Comparison of ENCODE assay signal across 32 cellular contexts in genomic region chrY:8808611-8809010, GRCh38.
DNase-seq lines count a peak whose midpoint lies in the region; ATAC-seq, FAIRE-seq and TF ChIP-seq lines count a peak whose summit lies in the region.
"Had no signal": no experiment of that assay in that cellular context is flagged by ENCODE, and none has a peak within 500 bp of the region (broad histone marks: within the 10 kb centered on the region; RNA-seq: fewer than 3 reads in every experiment).

No MANE protein-coding gene starts in this region.

- in situ Hi-C loops in GM23248 (cut with MboI), result no loop called here

- no peak overlapping the region for H2AFZ ChIP-seq in GM23248
- H2AFZ ChIP-seq: hepatocyte had no signal

- WGBS in GM23248 (ENCODE audit: low coverage in 1 of 2, low lambda C conversion rate in 2 of 2, missing lambda C conversion rate in 2 of 2), 2 experiments, result 5% methylated on average over 3 of the region's 3 CpGs; no CpG with 5 or more reads in 1 of the 2 experiments

- H3F3A ChIP-seq in GM23248 (ENCODE audit: insufficient read depth), result no peaks in the 10 kb centered on the region

- H3K4me1 ChIP-seq in GM23248 (ENCODE audit: insufficient read depth), result no peaks in the 10 kb centered on the region
- H3K4me1 ChIP-seq: BLaER1, gastroesophageal sphincter, uterus had no signal

- H3K4me2 ChIP-seq in GM23248 (ENCODE audit: unreplicated experiment), result no peak overlapping the region
- H3K4me2 ChIP-seq: BLaER1, hepatocyte, smooth muscle cell had no signal

- H3K9ac ChIP-seq in GM23248, result no peak overlapping the region
- H3K9ac ChIP-seq: BLaER1 had no signal

- H3K36me3 ChIP-seq in GM23248 (ENCODE audit: low read depth), result no peaks in the 10 kb centered on the region
- H3K36me3 ChIP-seq: BLaER1, gastroesophageal sphincter, thoracic aorta, uterus had no signal

- TF ChIP-seq CTCF in AG10803 (conservative IDR thresholded peaks at IDR 0.05; ENCODE audit: low read length), result peak; percentile 18

- H3K4me3 Mint-ChIP-seq in natural killer cell treated with Interleukin-12 subunit alpha and Interleukin-12 subunit beta and Interleukin-15 and Interleukin-18, amount 100 ng/mL, for 72 hours, result no peak overlapping the region
- H3K4me3 Mint-ChIP-seq: activated CD8-positive, alpha-beta T cell treated with anti-CD3 and anti-CD28 coated beads, Interleukin-2, amount 10 ng/mL, durations not matched to agents 7 days and 5 days; activated T-helper 17 cell treated with anti-CD3 and anti-CD28 coated beads, Interleukin-2, amount 50 U/mL, for 72 hours; nephron; T-helper 17 cell had no signal

- no peaks in the 10 kb centered on the region for H3K79me2 ChIP-seq in GM23248 (ENCODE audit: insufficient read depth)
- H3K79me2 ChIP-seq: hepatocyte had no signal

- peak; percentile 10 for FAIRE-seq in RCC 7860 (lab: Jason Lieb, UNC)
- FAIRE-seq: endometrium had no signal

- H3K27ac Mint-ChIP-seq in natural killer cell treated with Interleukin-12 subunit alpha and Interleukin-12 subunit beta and Interleukin-15 and Interleukin-18, amount 100 ng/mL, for 72 hours, result no peak overlapping the region
- H3K27ac Mint-ChIP-seq: activated CD8-positive, alpha-beta T cell treated with anti-CD3 and anti-CD28 coated beads, Interleukin-2, amount 10 ng/mL, durations not matched to agents 7 days and 5 days; activated T-helper 17 cell treated with anti-CD3 and anti-CD28 coated beads, Interleukin-2, amount 50 U/mL, for 72 hours; nephron; T-helper 17 cell had no signal

- H3K27me3 Mint-ChIP-seq in natural killer cell treated with Interleukin-12 subunit alpha and Interleukin-12 subunit beta and Interleukin-15 and Interleukin-18, amount 100 ng/mL, for 72 hours, result no peaks in the 10 kb centered on the region
- H3K27me3 Mint-ChIP-seq: activated T-helper 17 cell treated with anti-CD3 and anti-CD28 coated beads, Interleukin-2, amount 50 U/mL, for 72 hours; T-helper 17 cell had no signal

- no peaks in the 10 kb centered on the region for H3K27me3 ChIP-seq in GM23248 (replicated peaks; ENCODE audit: insufficient read depth)
- H3K27me3 ChIP-seq: BLaER1, body of pancreas, gastroesophageal sphincter, hepatocyte, uterus had no signal

- no peaks in the 10 kb centered on the region for H3K9me2 ChIP-seq in GM23248 (ENCODE audit: insufficient read depth)

- ATAC-seq in natural killer cell treated with Interleukin-12 subunit alpha and Interleukin-12 subunit beta and Interleukin-15 and Interleukin-18, amount 100 ng/mL, for 72 hours, result no peak
- ATAC-seq in esophagus mucosa, result no peak
- ATAC-seq: activated CD8-positive, alpha-beta T cell treated with anti-CD3 and anti-CD28 coated beads, Interleukin-2, amount 10 ng/mL, durations not matched to agents 7 days and 5 days; activated T-helper 17 cell treated with anti-CD3 and anti-CD28 coated beads, Interleukin-2, amount 50 U/mL, for 72 hours; body of pancreas; gastroesophageal sphincter; SK-N-SH treated with all-trans-retinoic acid at 6 μM for 48 hours; stimulated activated naive CD8-positive, alpha-beta T cell treated with anti-CD3 and anti-CD28 coated beads, Interleukin-15, Interleukin-2, amounts not matched to agents 100 U/mL and 50 U/mL, for 24 hours; T-helper 17 cell had no signal

- no peaks in the 10 kb centered on the region for H3K4me1 Mint-ChIP-seq in natural killer cell treated with Interleukin-12 subunit alpha and Interleukin-12 subunit beta and Interleukin-15 and Interleukin-18, amount 100 ng/mL, for 72 hours (ENCODE audit: low read depth in 2 of 2)
- H3K4me1 Mint-ChIP-seq: activated T-helper 17 cell treated with anti-CD3 and anti-CD28 coated beads, Interleukin-2, amount 50 U/mL, for 72 hours; nephron; T-helper 17 cell had no signal

- H3K9me3 ChIP-seq in GM23248 (ENCODE audit: low read depth), result no peaks in the 10 kb centered on the region
- H3K9me3 ChIP-seq: BLaER1, body of pancreas, gastroesophageal sphincter, thoracic aorta, uterus had no signal

- DNase-seq in AG10803 (ENCODE audit: low read depth) (peak; percentile 3), GM23248 (peak; percentile 18), RCC 7860 (ENCODE audit: low spot score) (peak; percentile 5), pons (ENCODE audit: low spot score) (peak; percentile 28), SW 1271 (lab: John Stamatoyannopoulos, UW) (no peak)
- DNase-seq in natural killer cell treated with Interleukin-12 subunit alpha and Interleukin-12 subunit beta and Interleukin-15 and Interleukin-18, amount 100 ng/mL, for 72 hours (ENCODE audit: low spot score), result no peak
- DNase-seq: activated CD4-positive, CD25-positive, alpha-beta regulatory T cell treated with anti-CD3 and anti-CD28 coated beads, Interleukin-2, amount 50 U/mL, for 72 hours; activated CD8-positive, alpha-beta T cell treated with anti-CD3 and anti-CD28 coated beads, Interleukin-2, amount 10 ng/mL, durations not matched to agents 7 days and 5 days; activated naive CD4-positive, alpha-beta T cell treated with anti-CD3 and anti-CD28 coated beads, Interleukin-2, amount 50 U/mL, for 16 hours; body of pancreas; cerebellar nuclear complex; dermis blood vessel endothelial cell; DMS153; Karpas-422; mammary epithelial cell; MV-4-11; NCI-H1436 treated with DMSO at 0.1 percent for 48 hours; NCI-H2081 treated with DMSO at 0.1 percent for 48 hours; retina; stimulated activated naive CD8-positive, alpha-beta T cell treated with anti-CD3 and anti-CD28 coated beads, Interleukin-15, Interleukin-2, amounts not matched to agents 100 U/mL and 50 U/mL, for 24 hours; T-helper 17 cell; uterus had no signal

- H3K27ac ChIP-seq in GM23248, result no peak overlapping the region
- H3K27ac ChIP-seq: BLaER1, body of pancreas, gastroesophageal sphincter, hepatocyte, thoracic aorta, uterus had no signal

- no peaks in the 10 kb centered on the region for H3K9me3 Mint-ChIP-seq in natural killer cell treated with Interleukin-12 subunit alpha and Interleukin-12 subunit beta and Interleukin-15 and Interleukin-18, amount 100 ng/mL, for 72 hours
- H3K9me3 Mint-ChIP-seq: activated T-helper 17 cell treated with anti-CD3 and anti-CD28 coated beads, Interleukin-2, amount 50 U/mL, for 72 hours; nephron had no signal

- no peaks in the 10 kb centered on the region for H3K36me3 Mint-ChIP-seq in natural killer cell treated with Interleukin-12 subunit alpha and Interleukin-12 subunit beta and Interleukin-15 and Interleukin-18, amount 100 ng/mL, for 72 hours

- no peaks in the 10 kb centered on the region for H4K20me1 ChIP-seq in GM23248 (ENCODE audit: insufficient read depth)
- H4K20me1 ChIP-seq: BLaER1 had no signal

- H3K4me3 ChIP-seq in AG10803 (ENCODE audit: low read length), result no peak overlapping the region
- H3K4me3 ChIP-seq in GM23248, result no peak overlapping the region
- H3K4me3 ChIP-seq: BLaER1, body of pancreas, gastroesophageal sphincter, hepatocyte, smooth muscle cell, thoracic aorta, uterus had no signal

Comparison
In these comparisons a context has a peak if more than half of its experiments do, and no peak if none do; other contexts are left out.
1. DNase-seq: peak in AG10803 (single experiment), GM23248 (single experiment), RCC 7860 (single experiment) and pons (single experiment); none in SW 1271 (0 of 2) and natural killer cell treated with Interleukin-12 subunit alpha and Interleukin-12 subunit beta and Interleukin-15 and Interleukin-18, amount 100 ng/mL, for 72 hours (single experiment).